In the genomic region with DNA sequence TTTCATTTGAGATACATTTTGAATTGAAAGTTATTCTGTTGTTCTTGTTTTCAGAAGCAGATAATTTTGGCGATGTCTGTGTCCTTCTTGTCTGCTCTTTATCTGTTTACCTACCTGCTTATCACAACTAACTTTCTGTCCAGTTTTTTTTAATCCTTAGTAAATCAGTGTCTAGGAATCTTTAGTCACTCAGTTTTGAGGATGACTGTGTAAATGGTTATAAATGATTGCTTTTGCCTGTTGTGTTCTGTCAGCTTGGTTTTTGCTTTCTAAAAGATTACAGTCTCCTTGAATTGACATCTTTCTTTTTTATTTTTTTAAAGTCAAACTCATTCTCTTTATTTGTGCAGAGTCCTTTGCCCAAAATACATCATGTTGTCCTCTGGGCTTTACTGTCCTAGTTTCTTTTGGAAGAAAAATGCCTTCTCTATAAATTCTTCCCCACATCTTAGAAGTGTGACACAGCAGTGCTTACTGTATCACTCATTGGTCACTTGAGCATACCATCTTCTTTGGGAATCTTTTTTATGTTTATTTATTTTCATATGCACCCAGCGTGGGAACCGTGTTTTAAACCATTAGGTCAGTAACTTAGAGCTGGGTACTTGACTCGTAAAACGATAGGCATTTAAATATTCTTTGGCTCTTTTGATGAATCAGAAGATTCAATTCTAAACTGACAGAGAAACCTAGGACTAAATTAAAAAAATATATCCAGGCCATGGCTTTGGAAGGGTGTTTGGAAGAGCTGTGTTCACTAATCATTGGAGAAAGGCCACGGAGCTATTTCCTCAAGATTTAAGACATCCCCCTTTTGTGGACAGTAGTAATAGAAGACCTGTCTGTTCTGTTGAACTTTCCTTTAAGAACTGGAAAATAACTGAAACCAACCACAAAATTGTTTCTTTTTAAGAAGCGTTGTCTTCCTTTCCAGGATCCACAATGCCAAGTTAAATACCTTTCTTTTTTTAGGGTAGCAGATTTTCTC, we compare ENCODE assay signal across 16 cellular contexts. TPM values are rescaled to one million over a fixed set of nuclear protein-coding genes. Genes with fewer than 3 reads are reported as not detected.
A peak's percentile ranks its signal among the peaks of the same experiment; 100 is the strongest.
DNase-seq lines count a peak whose midpoint lies in the region; ATAC-seq and TF ChIP-seq lines count a peak whose summit lies in the region.
"Had no signal": no experiment of that assay in that cellular context is flagged by ENCODE, and none has a peak within 500 bp of the region (broad histone marks: within the 10 kb centered on the region; RNA-seq: fewer than 3 reads in every experiment).

No MANE protein-coding gene starts in this region.

- H3K36me3 ChIP-seq in BJ (ENCODE audit: control insufficient read depth, insufficient read depth, low read length) (no peaks in the 10 kb centered on the region), OCI-LY7 (ENCODE audit: insufficient read depth, low read length) (no peaks in the 10 kb centered on the region), psoas muscle (ENCODE audit: insufficient read depth in 1 of 2, low read depth in 1 of 2) (no peaks in the 10 kb centered on the region)
- no peaks in the 10 kb centered on the region for H3K36me3 ChIP-seq in naive thymus-derived CD4-positive, alpha-beta T cell (ENCODE audit: control insufficient read depth in 2 of 3, insufficient read depth in 3 of 3, low read length in 3 of 3)
- H3K36me3 ChIP-seq: lower lobe of right lung had no signal

- ATAC-seq in psoas muscle = no peak
- ATAC-seq in naive thymus-derived CD4-positive, alpha-beta T cell = no peak
- ATAC-seq: GM23338, lower lobe of right lung, Panc1 had no signal

- no peak overlapping the region for H3K27ac ChIP-seq in OCI-LY7 (ENCODE audit: low read depth, low read length, poor library complexity, severe bottlenecking)
- H3K27ac ChIP-seq in psoas muscle = peak overlapping the region; percentile 48
- H3K27ac ChIP-seq in naive thymus-derived CD4-positive, alpha-beta T cell (ENCODE audit: low read depth, low read length) = no peak overlapping the region
- H3K27ac ChIP-seq: lower lobe of right lung had no signal

- WGBS in psoas muscle, 3 donors = 25 to 56% (median 37%) methylated on average over 7 of the region's 7 CpGs

- intact Hi-C loops in OCI-LY7 (cut with micrococcal nuclease; ENCODE audit: unreplicated experiment) (no loop called here), psoas muscle (cut with DNase I) (no loop called here)
- intact Hi-C loops in naive thymus-derived CD4-positive, alpha-beta T cell (cut with micrococcal nuclease) = no loop called here

- peak; percentile 76 for DNase-seq in BJ (ENCODE audit: low read depth)
- no peak for DNase-seq in OCI-LY7 (ENCODE audit: low spot score)
- peak; percentile 91 for DNase-seq in fibroblast of peridontal ligament (ENCODE audit: extremely low read depth)
- DNase-seq in psoas muscle = no peak
- DNase-seq in NCI-H2171 treated with DMSO at 0.1 percent for 48 hours (lab: John Stamatoyannopoulos, UW) = no peak
- DNase-seq in COLO829 (ENCODE audit: low spot score) = no peak
- DNase-seq in naive thymus-derived CD4-positive, alpha-beta T cell = no peak
- DNase-seq in amygdala (lab: John Stamatoyannopoulos, UW) = no peak
- DNase-seq: activated CD4-positive, alpha-beta T cell treated with anti-CD3 and anti-CD28 coated beads for 4 hours; endodermal cell; lower lobe of right lung; NCI-H1048; stimulated activated naive CD4-positive, alpha-beta T cell treated with Interleukin-2 at 50 U/mL for 16 hours had no signal

- H3K4me1 ChIP-seq in OCI-LY7 (ENCODE audit: insufficient read depth, low read length, poor library complexity, severe bottlenecking) (peaks cover 69% of the 10 kb centered on the region), psoas muscle (peaks cover 85% of the 10 kb centered on the region)
- no peaks in the 10 kb centered on the region for H3K4me1 ChIP-seq in naive thymus-derived CD4-positive, alpha-beta T cell (ENCODE audit: control insufficient read depth in 2 of 2, insufficient read depth in 2 of 2, low read length in 2 of 2)

- no peaks in the 10 kb centered on the region for H3K9me3 ChIP-seq in OCI-LY7 (ENCODE audit: low read length)
- no peaks in the 10 kb centered on the region for H3K9me3 ChIP-seq in psoas muscle
- H3K9me3 ChIP-seq in naive thymus-derived CD4-positive, alpha-beta T cell (ENCODE audit: control insufficient read depth in 2 of 3, low read length in 3 of 3) = no peaks in the 10 kb centered on the region
- H3K9me3 ChIP-seq: lower lobe of right lung had no signal

- H3K4me3 Mint-ChIP-seq in naive thymus-derived CD4-positive, alpha-beta T cell = no peak overlapping the region
- H3K4me3 Mint-ChIP-seq: endodermal cell, GM23338 had no signal

- H3K9me3 Mint-ChIP-seq in naive thymus-derived CD4-positive, alpha-beta T cell = peaks cover 0 to 3% (median 0%) of the 10 kb centered on the region in 11 donors
- H3K9me3 Mint-ChIP-seq: endodermal cell, GM23338 had no signal

- H3K27ac Mint-ChIP-seq in naive thymus-derived CD4-positive, alpha-beta T cell = no peak overlapping the region
- H3K27ac Mint-ChIP-seq: endodermal cell, GM23338 had no signal

- no peak overlapping the region for H2AFZ ChIP-seq in OCI-LY7 (ENCODE audit: low read length)
- H2AFZ ChIP-seq: GM23338 had no signal

- H3K4me1 Mint-ChIP-seq in naive thymus-derived CD4-positive, alpha-beta T cell = peaks cover 0 to 5% (median 0%) of the 10 kb centered on the region in 7 donors

- no TSS peak for BruUV-seq in OCI-LY7 (replicated peaks; lab: Mats Ljungman, UMichigan)

- no peaks in the 10 kb centered on the region for H3K27me3 ChIP-seq in BJ (ENCODE audit: control insufficient read depth, insufficient read depth, low read length)
- H3K27me3 ChIP-seq in psoas muscle (ENCODE audit: insufficient read depth in 3 of 3, low read length in 2 of 3) = no peaks in the 10 kb centered on the region
- peaks cover 0 to 22% of the 10 kb centered on the region in 2 donors for H3K27me3 ChIP-seq in naive thymus-derived CD4-positive, alpha-beta T cell (ENCODE audit: control insufficient read depth in 2 of 2, insufficient read depth in 2 of 2, low read length in 2 of 2)

- CTCF ChIA-PET in BJ (lab: Yijun Ruan, JAX) (interaction anchor here (0.8 kb wide), 1 partner anchor 58 kb away, joined by 4 read pairs; no protein-coding TSS in a partner anchor), OCI-LY7 (lab: Charles Lee; ENCODE audit: unreplicated experiment) (no interaction called here)
- CTCF ChIA-PET in naive thymus-derived CD4-positive, alpha-beta T cell (lab: Charles Lee) = no interaction called here

- H4K20me1 ChIP-seq in OCI-LY7 (ENCODE audit: insufficient read depth, low read length) = no peaks in the 10 kb centered on the region

- peaks cover 77% of the 10 kb centered on the region for H3K79me2 ChIP-seq in OCI-LY7 (ENCODE audit: insufficient read depth, low read depth, low read length)

- H3K36me3 Mint-ChIP-seq in naive thymus-derived CD4-positive, alpha-beta T cell = no peaks in the 10 kb centered on the region

- TF ChIP-seq CTCF in BJ (IDR thresholded peaks at IDR 0.05; ENCODE audit: insufficient read depth, low read depth, low read length) (no peak), OCI-LY7 (conservative IDR thresholded peaks at IDR 0.05; ENCODE audit: low read length) (no peak), psoas muscle (IDR thresholded peaks at IDR 0.05) (no peak)

- POLR2A ChIA-PET in BJ (lab: Charles Lee) = interaction anchor here (0.6 kb wide), 1 partner anchor 9 kb away, joined by 4 read pairs; no protein-coding TSS in a partner anchor
- POLR2A ChIA-PET in OCI-LY7 (lab: Charles Lee) = interaction anchor here (0.5 to 6.6 kb wide), 3 partner anchors 18 to 790 kb away, joined by 3 to 69 read pairs (median 3); no protein-coding TSS in a partner anchor
- POLR2A ChIA-PET in naive thymus-derived CD4-positive, alpha-beta T cell (lab: Charles Lee) = no interaction called here

- peaks cover 76 to 87% (median 81%) of the 10 kb centered on the region in 5 donors for H3K27me3 Mint-ChIP-seq in naive thymus-derived CD4-positive, alpha-beta T cell

- H3K4me2 ChIP-seq in OCI-LY7 (ENCODE audit: low read length) = 0 out of 2 replicates have a peak overlapping the region, but pooled peaks have one; percentile 87
- H3K4me2 ChIP-seq: GM23338 had no signal

- H3K9me2 ChIP-seq in OCI-LY7 (ENCODE audit: insufficient read depth, low read length) = no peaks in the 10 kb centered on the region

- H3K4me3 ChIP-seq in BJ (ENCODE audit: low read depth, low read length) (no peak overlapping the region), OCI-LY7 (ENCODE audit: low read depth, low read length, poor library complexity, severe bottlenecking) (no peak overlapping the region), psoas muscle (no peak overlapping the region)
- no peak overlapping the region for H3K4me3 ChIP-seq in naive thymus-derived CD4-positive, alpha-beta T cell (ENCODE audit: low read length)
- H3K4me3 ChIP-seq: GM23338, lower lobe of right lung, skin epidermis had no signal

RNA-seq across cellular contexts. Expression of a gene that starts 20.9 kb away (rescaled TPM):
- polyA plus RNA-seq in BJ (2011; rRNA removed) = 349 and 360 TPM in 2 replicates
- polyA minus RNA-seq in BJ (2011; rRNA and poly(A)+ RNA removed) = 307 and 333 TPM in 2 replicates
- 24.2 and 26.3 TPM in 2 replicates for total RNA-seq in OCI-LY7 (2014; rRNA removed; shearing (Covaris generic))
- 32.0 and 42.1 TPM in 2 replicates for total RNA-seq in OCI-LY7 (2022)
- total RNA-seq in psoas muscle = 10 to 100 TPM; 71.4 to 94.4 (median 80.5) TPM
- 10 to 100 TPM; 28.0 to 39.6 (median 30.5) TPM for polyA plus RNA-seq in psoas muscle
- 1 to 10 TPM in 1 of 5 experiments, under 1 TPM in 4; 0.02 to 1.3 (median 0.24) TPM for total RNA-seq in naive thymus-derived CD4-positive, alpha-beta T cell
- polyA plus RNA-seq in naive thymus-derived CD4-positive, alpha-beta T cell = not detected

Comparison
In these comparisons a context has a peak if more than half of its experiments do, and no peak if none do; other contexts are left out.
1. DNase-seq: peak in BJ (single experiment) and fibroblast of peridontal ligament (single experiment); none in OCI-LY7 (single experiment), psoas muscle (0 of 2), NCI-H2171 treated with DMSO at 0.1 percent for 48 hours (single experiment), COLO829 (single experiment), naive thymus-derived CD4-positive, alpha-beta T cell (0 of 9) and amygdala (0 of 56).
2. RNA of a gene that starts 20.9 kb away (total RNA-seq): 71.4 to 94.4 TPM in psoas muscle and 24.2 to 42.1 TPM in OCI-LY7; 0.02 to 1.3 TPM in naive thymus-derived CD4-positive, alpha-beta T cell; every median in the first group is over 10 times any median in the second.